In the genomic region with DNA sequence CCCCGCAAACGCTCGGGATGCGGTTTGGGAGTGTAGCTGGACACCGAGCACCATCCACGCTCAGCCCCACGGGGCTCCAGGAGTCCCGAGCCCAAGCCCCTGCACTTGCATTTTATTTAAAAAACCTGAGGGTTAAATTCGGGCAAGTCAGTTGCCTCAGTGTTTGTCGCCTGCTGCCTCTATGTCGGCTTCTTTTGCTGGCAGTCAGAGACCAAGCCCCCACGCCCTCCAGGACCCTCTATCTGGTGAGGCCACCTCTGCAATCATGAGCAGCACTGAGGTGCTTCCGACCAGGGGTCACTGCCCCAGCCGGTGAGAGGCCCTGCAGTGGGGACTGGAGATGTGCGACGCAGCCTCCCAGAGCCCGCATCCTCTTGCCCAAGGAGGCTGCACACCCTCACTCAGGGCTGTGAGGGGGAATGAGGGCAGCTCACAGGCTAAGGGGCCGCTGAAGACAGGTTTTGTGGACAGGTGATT, we compare ENCODE assay signal across 12 cellular contexts. TPM values are rescaled to one million over a fixed set of nuclear protein-coding genes. Genes with fewer than 3 reads are reported as not detected.
DNase-seq lines count a peak whose midpoint lies in the region; ATAC-seq and TF ChIP-seq lines count a peak whose summit lies in the region.
"Had no signal": no experiment of that assay in that cellular context is flagged by ENCODE, and none has a peak within 500 bp of the region (broad histone marks: within the 10 kb centered on the region; RNA-seq: fewer than 3 reads in every experiment).

No MANE protein-coding gene starts in this region.

- peaks cover 8 to 10% of the 10 kb centered on the region in 2 donors for H3K4me1 ChIP-seq in mucosa of rectum (ENCODE audit: control insufficient read depth in 2 of 2, insufficient read depth in 2 of 2, low read length in 2 of 2)
- peaks cover 0 to 35% (median 11%) of the 10 kb centered on the region in 4 donors for H3K4me1 ChIP-seq in tibial nerve
- H3K4me1 ChIP-seq: HAP-1 had no signal

- peak overlapping the region; percentile 42 for H3K4me3 Mint-ChIP-seq in activated naive CD4-positive, alpha-beta T cell treated with anti-CD3 and anti-CD28 coated beads for 36 hours
- H3K4me3 Mint-ChIP-seq in central memory CD8-positive, alpha-beta T cell = peak overlapping the region; percentile 89

- H3K27ac ChIP-seq in mucosa of rectum (ENCODE audit: low read depth in 2 of 2, low read length in 2 of 2) (no peak overlapping the region), tibial nerve (no peak overlapping the region)

- H3K9me3 Mint-ChIP-seq in activated naive CD4-positive, alpha-beta T cell treated with anti-CD3 and anti-CD28 coated beads for 36 hours = no peaks in the 10 kb centered on the region
- no peaks in the 10 kb centered on the region for H3K9me3 Mint-ChIP-seq in central memory CD8-positive, alpha-beta T cell

- no peaks in the 10 kb centered on the region for H3K36me3 ChIP-seq in mucosa of rectum (ENCODE audit: control insufficient read depth in 2 of 2, insufficient read depth in 2 of 2, low read length in 2 of 2)
- H3K36me3 ChIP-seq in tibial nerve = no peaks in the 10 kb centered on the region
- H3K36me3 ChIP-seq: HAP-1 had no signal

- CTCF ChIA-PET in activated naive CD4-positive, alpha-beta T cell treated with anti-CD3 and anti-CD28 coated beads for 36 hours (lab: Charles Lee) = no interaction called here

- H3K9me3 ChIP-seq in mucosa of rectum (ENCODE audit: control insufficient read depth in 2 of 2, low read length in 2 of 2) (no peaks in the 10 kb centered on the region), tibial nerve (no peaks in the 10 kb centered on the region)
- H3K9me3 ChIP-seq: HAP-1 had no signal

- H3K4me3 ChIP-seq in mucosa of rectum (ENCODE audit: low read length in 2 of 2) (peak overlapping the region; percentile 76 to 93), tibial nerve (peak overlapping the region in 3 of 4 donors; percentile 36 to 56 (median 54))
- H3K4me3 ChIP-seq: HAP-1 had no signal

- intact Hi-C loops in activated naive CD4-positive, alpha-beta T cell treated with anti-CD3 and anti-CD28 coated beads for 36 hours (cut with micrococcal nuclease) = loop anchor here (2.0 to 5.0 kb wide), 3 partner anchors 13 to 253 kb away; partner anchors contain the start of genes ZNF138 and ZNF273

- TF ChIP-seq EP300 in tibial nerve (IDR thresholded peaks at IDR 0.05) = no peak

- no peak for ATAC-seq in central memory CD8-positive, alpha-beta T cell (replicated peaks; ENCODE audit: extremely low read depth, poor library complexity, severe bottlenecking)
- ATAC-seq: PC-3 had no signal

- H3K4me1 Mint-ChIP-seq in activated naive CD4-positive, alpha-beta T cell treated with anti-CD3 and anti-CD28 coated beads for 36 hours (ENCODE audit: low read depth) = peaks cover 15% of the 10 kb centered on the region
- peaks cover 12% of the 10 kb centered on the region for H3K4me1 Mint-ChIP-seq in central memory CD8-positive, alpha-beta T cell

- H3K9ac ChIP-seq in mucosa of rectum (ENCODE audit: low read depth in 1 of 2, low read length in 2 of 2) = peak overlapping the region in 1 of 2 donors; percentile 80

- no peak for DNase-seq in activated naive CD4-positive, alpha-beta T cell treated with anti-CD3 and anti-CD28 coated beads for 36 hours
- no peak for DNase-seq in activated naive CD4-positive, alpha-beta T cell (lab: John Stamatoyannopoulos, UW)
- no peak for DNase-seq in central memory CD8-positive, alpha-beta T cell (ENCODE audit: low spot score in 2 of 2)
- DNase-seq in tibial nerve (ENCODE audit: low spot score in 2 of 2) (no peak), NCI-H2171 treated with DMSO at 0.1 percent for 48 hours (lab: John Stamatoyannopoulos, UW) (no peak), NCI-H524 (lab: John Stamatoyannopoulos, UW) (no peak), DMS153 (lab: John Stamatoyannopoulos, UW) (no peak)
- DNase-seq: AML-193, MV-4-11, PC-3 had no signal

- peaks cover 45% of the 10 kb centered on the region for H3K27me3 Mint-ChIP-seq in activated naive CD4-positive, alpha-beta T cell treated with anti-CD3 and anti-CD28 coated beads for 36 hours (ENCODE audit: low read depth)
- peaks cover 73% of the 10 kb centered on the region for H3K27me3 Mint-ChIP-seq in central memory CD8-positive, alpha-beta T cell

- 31 to 49% methylated on average over 16 to 18 of the region's 18 CpGs for WGBS in tibial nerve, 2 donors

- no peak overlapping the region for H3K27ac Mint-ChIP-seq in activated naive CD4-positive, alpha-beta T cell treated with anti-CD3 and anti-CD28 coated beads for 36 hours
- no peak overlapping the region for H3K27ac Mint-ChIP-seq in central memory CD8-positive, alpha-beta T cell (ENCODE audit: low read depth)

- H3K27me3 ChIP-seq in mucosa of rectum (ENCODE audit: control insufficient read depth in 2 of 2, insufficient read depth in 2 of 2, low read length in 2 of 2) = peaks cover 0 to 7% of the 10 kb centered on the region in 2 donors
- H3K27me3 ChIP-seq in tibial nerve = peaks cover 0 to 25% of the 10 kb centered on the region in 2 donors

- TF ChIP-seq CTCF in tibial nerve (IDR thresholded peaks at IDR 0.05) = no peak

- no peaks in the 10 kb centered on the region for H3K36me3 Mint-ChIP-seq in activated naive CD4-positive, alpha-beta T cell treated with anti-CD3 and anti-CD28 coated beads for 36 hours (ENCODE audit: low read depth)
- H3K36me3 Mint-ChIP-seq in central memory CD8-positive, alpha-beta T cell (ENCODE audit: insufficient read depth) = peaks cover 2% of the 10 kb centered on the region

- no peak for TF ChIP-seq POLR2A in tibial nerve (IDR thresholded peaks at IDR 0.05)

RNA-seq across cellular contexts. Expression of gene ZNF273, which starts 13.3 kb away (rescaled TPM):
- 10 to 100 TPM; 10.9 to 12.3 TPM for total RNA-seq in activated naive CD4-positive, alpha-beta T cell treated with anti-CD3 and anti-CD28 coated beads for 36 hours
- 10 to 100 TPM in 3 of 4 donors, 1 to 10 TPM in 1; 3.0 to 19.8 (median 13.2) TPM for total RNA-seq in tibial nerve
